1 cellular context compared by ENCODE assay signal in the genomic region with DNA sequence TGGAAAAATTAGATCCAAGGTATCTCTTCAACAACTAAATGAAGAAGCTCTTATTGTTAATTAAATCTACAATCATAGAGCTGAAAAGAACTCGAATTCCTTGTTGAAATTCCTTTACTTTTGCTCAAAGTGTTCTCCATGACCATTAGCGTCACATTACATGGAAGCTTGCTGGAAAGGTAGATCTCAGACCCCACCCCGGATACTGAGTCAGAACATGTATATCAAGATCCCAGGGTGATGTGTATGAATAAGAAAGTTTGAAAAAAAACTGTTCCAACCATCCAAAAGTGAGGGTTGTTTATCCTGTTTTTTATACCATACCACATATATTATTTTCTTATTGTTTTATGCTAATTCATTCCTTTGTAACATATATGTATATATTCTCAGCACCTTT.
TF ChIP-seq lines count a peak whose summit lies in the region.

No MANE protein-coding gene starts in this region.

TF ChIP-seq in IMR-90, 13 proteins besides CTCF, POLR2A, EP300 and RAD21 (continued from another document):
- TF ChIP-seq, protein P1, sequence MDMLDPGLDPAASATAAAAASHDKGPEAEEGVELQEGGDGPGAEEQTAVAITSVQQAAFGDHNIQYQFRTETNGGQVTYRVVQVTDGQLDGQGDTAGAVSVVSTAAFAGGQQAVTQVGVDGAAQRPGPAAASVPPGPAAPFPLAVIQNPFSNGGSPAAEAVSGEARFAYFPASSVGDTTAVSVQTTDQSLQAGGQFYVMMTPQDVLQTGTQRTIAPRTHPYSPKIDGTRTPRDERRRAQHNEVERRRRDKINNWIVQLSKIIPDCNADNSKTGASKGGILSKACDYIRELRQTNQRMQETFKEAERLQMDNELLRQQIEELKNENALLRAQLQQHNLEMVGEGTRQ (IDR thresholded peaks at IDR 0.05; ENCODE audit: low read depth, low read length), result no peak
- TF ChIP-seq BHLHE40 (IDR thresholded peaks at IDR 0.05; ENCODE audit: low read depth, low read length) (no peak), ELK1 (IDR thresholded peaks at IDR 0.05; ENCODE audit: borderline replicate concordance, low read depth, low read length) (no peak)
